ENCODE assay signal across 1 cellular context in the genomic region with DNA sequence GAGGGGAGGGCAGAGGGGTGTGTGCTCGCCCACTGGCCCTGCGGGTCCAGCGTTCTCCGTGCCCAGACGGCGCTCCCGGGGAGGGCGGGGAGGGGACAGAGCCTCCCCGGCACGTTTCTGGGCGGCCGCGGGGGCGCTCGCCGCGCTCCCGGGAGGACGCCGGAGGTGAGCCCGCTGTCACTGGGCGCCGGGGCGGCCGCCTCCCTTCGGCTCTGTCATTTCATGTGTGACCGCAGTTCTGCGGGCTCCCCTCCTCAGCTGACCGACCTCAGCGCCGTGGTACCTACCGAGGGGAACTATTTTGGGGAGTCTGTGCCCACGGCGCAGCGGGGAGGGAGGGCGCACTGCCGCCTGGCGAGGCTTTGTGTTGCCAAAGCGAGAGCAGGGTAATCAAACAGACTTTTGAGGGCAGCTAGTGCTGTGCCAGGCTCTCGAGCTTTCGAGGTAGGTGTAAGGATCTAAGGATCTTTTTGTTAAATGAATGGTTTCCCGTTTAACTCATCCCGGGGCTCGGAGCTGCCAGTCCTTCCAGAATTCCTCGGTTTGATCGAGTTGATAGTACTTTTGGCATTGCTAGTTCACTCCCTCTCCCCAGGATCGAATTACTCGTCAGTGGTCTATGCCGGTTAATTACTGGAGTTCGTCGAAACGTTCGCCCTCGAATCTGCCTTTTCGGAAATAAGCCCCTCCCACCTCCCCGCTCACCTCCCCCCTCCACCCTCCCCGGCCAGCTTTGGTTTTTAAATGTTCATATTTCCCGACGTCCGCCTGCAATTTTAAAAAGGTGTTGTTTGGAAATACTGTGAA.
A peak's percentile ranks its signal among the peaks of the same experiment; 100 is the strongest.
TF ChIP-seq lines count a peak whose summit lies in the region.

No MANE protein-coding gene starts in this region.

TF ChIP-seq in HepG2, 621 proteins besides CTCF, POLR2A, EP300 and RAD21 (continued from another document and continues in another):
- TF ChIP-seq, protein P1, sequence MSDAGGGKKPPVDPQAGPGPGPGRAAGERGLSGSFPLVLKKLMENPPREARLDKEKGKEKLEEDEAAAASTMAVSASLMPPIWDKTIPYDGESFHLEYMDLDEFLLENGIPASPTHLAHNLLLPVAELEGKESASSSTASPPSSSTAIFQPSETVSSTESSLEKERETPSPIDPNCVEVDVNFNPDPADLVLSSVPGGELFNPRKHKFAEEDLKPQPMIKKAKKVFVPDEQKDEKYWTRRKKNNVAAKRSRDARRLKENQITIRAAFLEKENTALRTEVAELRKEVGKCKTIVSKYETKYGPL (CRISPR knock-in tag; IDR thresholded peaks at IDR 0.05) = no peak
- TF ChIP-seq SMAD1 (CRISPR knock-in tag; IDR thresholded peaks at IDR 0.05; ENCODE audit: borderline replicate concordance, low read depth) = no peak
- no peak for TF ChIP-seq MTF1 (CRISPR knock-in tag; IDR thresholded peaks at IDR 0.05)
- TF ChIP-seq GABPA (IDR thresholded peaks at IDR 0.05; ENCODE audit: low read depth, low read length) = no peak
- no peak for TF ChIP-seq GABPA (CRISPR knock-in tag; IDR thresholded peaks at IDR 0.05; ENCODE audit: low read depth)
- TF ChIP-seq FLYWCH1 (CRISPR knock-in tag; IDR thresholded peaks at IDR 0.05) = no peak
- TF ChIP-seq NPAS2 (CRISPR knock-in tag; IDR thresholded peaks at IDR 0.05; ENCODE audit: borderline replicate concordance) = no peak
- no peak for TF ChIP-seq RARG (CRISPR knock-in tag; IDR thresholded peaks at IDR 0.05; ENCODE audit: low read depth)
- TF ChIP-seq, protein P2, sequence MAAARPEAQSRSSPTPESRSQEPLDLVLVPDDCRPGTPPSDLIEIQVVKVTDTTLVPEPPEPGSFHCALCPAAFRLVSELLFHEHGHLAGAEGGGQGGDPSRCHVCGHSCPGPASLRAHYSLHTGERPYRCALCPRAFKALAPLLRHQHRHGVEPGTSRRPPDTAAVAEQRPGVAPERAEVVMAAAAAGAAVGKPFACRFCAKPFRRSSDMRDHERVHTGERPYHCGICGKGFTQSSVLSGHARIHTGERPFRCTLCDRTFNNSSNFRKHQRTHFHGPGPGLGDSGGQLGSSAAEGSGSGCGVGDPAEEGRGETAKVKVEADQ (CRISPR knock-in tag; IDR thresholded peaks at IDR 0.05; ENCODE audit: borderline replicate concordance) = no peak
- no peak for TF ChIP-seq NFAT5 (CRISPR knock-in tag; IDR thresholded peaks at IDR 0.05)
- TF ChIP-seq CREM (IDR thresholded peaks at IDR 0.05) = no peak
- no peak for TF ChIP-seq CREM (CRISPR knock-in tag; IDR thresholded peaks at IDR 0.05)
- TF ChIP-seq, protein P3, sequence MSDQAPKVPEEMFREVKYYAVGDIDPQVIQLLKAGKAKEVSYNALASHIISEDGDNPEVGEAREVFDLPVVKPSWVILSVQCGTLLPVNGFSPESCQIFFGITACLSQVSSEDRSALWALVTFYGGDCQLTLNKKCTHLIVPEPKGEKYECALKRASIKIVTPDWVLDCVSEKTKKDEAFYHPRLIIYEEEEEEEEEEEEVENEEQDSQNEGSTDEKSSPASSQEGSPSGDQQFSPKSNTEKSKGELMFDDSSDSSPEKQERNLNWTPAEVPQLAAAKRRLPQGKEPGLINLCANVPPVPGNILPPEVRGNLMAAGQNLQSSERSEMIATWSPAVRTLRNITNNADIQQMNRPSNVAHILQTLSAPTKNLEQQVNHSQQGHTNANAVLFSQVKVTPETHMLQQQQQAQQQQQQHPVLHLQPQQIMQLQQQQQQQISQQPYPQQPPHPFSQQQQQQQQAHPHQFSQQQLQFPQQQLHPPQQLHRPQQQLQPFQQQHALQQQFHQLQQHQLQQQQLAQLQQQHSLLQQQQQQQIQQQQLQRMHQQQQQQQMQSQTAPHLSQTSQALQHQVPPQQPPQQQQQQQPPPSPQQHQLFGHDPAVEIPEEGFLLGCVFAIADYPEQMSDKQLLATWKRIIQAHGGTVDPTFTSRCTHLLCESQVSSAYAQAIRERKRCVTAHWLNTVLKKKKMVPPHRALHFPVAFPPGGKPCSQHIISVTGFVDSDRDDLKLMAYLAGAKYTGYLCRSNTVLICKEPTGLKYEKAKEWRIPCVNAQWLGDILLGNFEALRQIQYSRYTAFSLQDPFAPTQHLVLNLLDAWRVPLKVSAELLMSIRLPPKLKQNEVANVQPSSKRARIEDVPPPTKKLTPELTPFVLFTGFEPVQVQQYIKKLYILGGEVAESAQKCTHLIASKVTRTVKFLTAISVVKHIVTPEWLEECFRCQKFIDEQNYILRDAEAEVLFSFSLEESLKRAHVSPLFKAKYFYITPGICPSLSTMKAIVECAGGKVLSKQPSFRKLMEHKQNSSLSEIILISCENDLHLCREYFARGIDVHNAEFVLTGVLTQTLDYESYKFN (CRISPR knock-in tag; conservative IDR thresholded peaks at IDR 0.05) = no peak
- TF ChIP-seq, protein P4, sequence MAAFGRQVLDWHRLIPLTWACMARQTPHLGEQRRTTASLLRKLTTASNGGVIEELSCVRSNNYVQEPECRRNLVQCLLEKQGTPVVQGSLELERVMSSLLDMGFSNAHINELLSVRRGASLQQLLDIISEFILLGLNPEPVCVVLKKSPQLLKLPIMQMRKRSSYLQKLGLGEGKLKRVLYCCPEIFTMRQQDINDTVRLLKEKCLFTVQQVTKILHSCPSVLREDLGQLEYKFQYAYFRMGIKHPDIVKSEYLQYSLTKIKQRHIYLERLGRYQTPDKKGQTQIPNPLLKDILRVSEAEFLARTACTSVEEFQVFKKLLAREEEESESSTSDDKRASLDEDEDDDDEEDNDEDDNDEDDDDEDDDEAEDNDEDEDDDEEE (CRISPR knock-in tag; IDR thresholded peaks at IDR 0.05) = no peak
- TF ChIP-seq, protein P5, sequence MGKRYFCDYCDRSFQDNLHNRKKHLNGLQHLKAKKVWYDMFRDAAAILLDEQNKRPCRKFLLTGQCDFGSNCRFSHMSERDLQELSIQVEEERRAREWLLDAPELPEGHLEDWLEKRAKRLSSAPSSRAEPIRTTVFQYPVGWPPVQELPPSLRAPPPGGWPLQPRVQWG (CRISPR knock-in tag; IDR thresholded peaks at IDR 0.05; ENCODE audit: borderline replicate concordance, low read depth) = no peak
- TF ChIP-seq PAX8 (CRISPR knock-in tag; IDR thresholded peaks at IDR 0.05; ENCODE audit: borderline replicate concordance) = no peak
- TF ChIP-seq PAWR (CRISPR knock-in tag; IDR thresholded peaks at IDR 0.05; ENCODE audit: borderline replicate concordance) = no peak
- TF ChIP-seq ZNF562 (CRISPR knock-in tag; IDR thresholded peaks at IDR 0.05; ENCODE audit: borderline replicate concordance) = no peak
- TF ChIP-seq TRIM22 (IDR thresholded peaks at IDR 0.05) = no peak
- TF ChIP-seq ZNF160 (CRISPR knock-in tag; IDR thresholded peaks at IDR 0.05) = 0 out of 2 replicates have a peak, but pooled peaks have one; percentile 64
- TF ChIP-seq PCBP1 (IDR thresholded peaks at IDR 0.05; ENCODE audit: borderline replicate concordance, low read depth, low read length) = no peak
- no peak for TF ChIP-seq XBP1 (CRISPR knock-in tag; IDR thresholded peaks at IDR 0.05)
- peak; percentile 78; the same call in 1 of the 2 replicates for TF ChIP-seq YEATS4 (CRISPR knock-in tag; IDR thresholded peaks at IDR 0.05; ENCODE audit: borderline replicate concordance)
- TF ChIP-seq, protein P6, sequence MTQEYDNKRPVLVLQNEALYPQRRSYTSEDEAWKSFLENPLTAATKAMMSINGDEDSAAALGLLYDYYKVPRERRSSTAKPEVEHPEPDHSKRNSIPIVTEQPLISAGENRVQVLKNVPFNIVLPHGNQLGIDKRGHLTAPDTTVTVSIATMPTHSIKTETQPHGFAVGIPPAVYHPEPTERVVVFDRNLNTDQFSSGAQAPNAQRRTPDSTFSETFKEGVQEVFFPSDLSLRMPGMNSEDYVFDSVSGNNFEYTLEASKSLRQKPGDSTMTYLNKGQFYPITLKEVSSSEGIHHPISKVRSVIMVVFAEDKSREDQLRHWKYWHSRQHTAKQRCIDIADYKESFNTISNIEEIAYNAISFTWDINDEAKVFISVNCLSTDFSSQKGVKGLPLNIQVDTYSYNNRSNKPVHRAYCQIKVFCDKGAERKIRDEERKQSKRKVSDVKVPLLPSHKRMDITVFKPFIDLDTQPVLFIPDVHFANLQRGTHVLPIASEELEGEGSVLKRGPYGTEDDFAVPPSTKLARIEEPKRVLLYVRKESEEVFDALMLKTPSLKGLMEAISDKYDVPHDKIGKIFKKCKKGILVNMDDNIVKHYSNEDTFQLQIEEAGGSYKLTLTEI (CRISPR knock-in tag; conservative IDR thresholded peaks at IDR 0.05) = no peak
- 0 out of 2 replicates have a peak, but pooled peaks have one; percentile 14 for TF ChIP-seq SIX4 (CRISPR knock-in tag; IDR thresholded peaks at IDR 0.05)
- TF ChIP-seq ATF7 (IDR thresholded peaks at IDR 0.05) = no peak
- TF ChIP-seq ATF7 (CRISPR knock-in tag; IDR thresholded peaks at IDR 0.05) = no peak
- no peak for TF ChIP-seq ZNF282 (IDR thresholded peaks at IDR 0.05; ENCODE audit: partially characterized antibody)
- no peak for TF ChIP-seq ZFY (CRISPR knock-in tag; IDR thresholded peaks at IDR 0.05)
- no peak for TF ChIP-seq ZNF614 (CRISPR knock-in tag; IDR thresholded peaks at IDR 0.05; ENCODE audit: borderline replicate concordance)
- TF ChIP-seq NRL (CRISPR knock-in tag; IDR thresholded peaks at IDR 0.05; ENCODE audit: borderline replicate concordance) = 0 out of 2 replicates have a peak, but pooled peaks have one; percentile 51
- TF ChIP-seq ZNF724P (CRISPR knock-in tag; IDR thresholded peaks at IDR 0.05; ENCODE audit: borderline replicate concordance) = 0 out of 2 replicates have a peak, but pooled peaks have one; percentile 42
- TF ChIP-seq ZNF670 (CRISPR knock-in tag; IDR thresholded peaks at IDR 0.05; ENCODE audit: borderline replicate concordance) = no peak
- TF ChIP-seq SAP130 (CRISPR knock-in tag; IDR thresholded peaks at IDR 0.05; ENCODE audit: low read depth) = peak; percentile 84
- no peak for TF ChIP-seq JUNB (CRISPR knock-in tag; IDR thresholded peaks at IDR 0.05; ENCODE audit: borderline replicate concordance)
- TF ChIP-seq FOXK1 (CRISPR knock-in tag; IDR thresholded peaks at IDR 0.05; ENCODE audit: borderline replicate concordance, low read depth) = no peak
- no peak for TF ChIP-seq ZNF891 (CRISPR knock-in tag; IDR thresholded peaks at IDR 0.05)
- TF ChIP-seq SALL1 (CRISPR knock-in tag; IDR thresholded peaks at IDR 0.05) = peak; percentile 68; the same call in 1 of the 2 replicates
- peak; percentile 35 for TF ChIP-seq XRCC5 (optimal IDR thresholded peaks at IDR 0.05; ENCODE audit: low read length)
- TF ChIP-seq CHD2 (IDR thresholded peaks at IDR 0.05; ENCODE audit: low read depth, low read length) = no peak
- TF ChIP-seq ARHGAP35 (CRISPR knock-in tag; IDR thresholded peaks at IDR 0.05; ENCODE audit: borderline replicate concordance) = no peak
- no peak for TF ChIP-seq ZNF468 (CRISPR knock-in tag; IDR thresholded peaks at IDR 0.05)
- no peak for TF ChIP-seq ZNF850 (CRISPR knock-in tag; conservative IDR thresholded peaks at IDR 0.05)
- TF ChIP-seq, protein P7, sequence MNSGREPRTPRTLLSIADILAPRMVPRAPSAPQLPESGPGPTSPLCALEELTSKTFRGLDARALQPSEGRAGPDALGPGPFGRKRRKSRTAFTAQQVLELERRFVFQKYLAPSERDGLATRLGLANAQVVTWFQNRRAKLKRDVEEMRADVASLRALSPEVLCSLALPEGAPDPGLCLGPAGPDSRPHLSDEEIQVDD (CRISPR knock-in tag; IDR thresholded peaks at IDR 0.05; ENCODE audit: borderline replicate concordance) = no peak
- peak; percentile 46; the same call in 1 of the 2 replicates for TF ChIP-seq ETV6 (CRISPR knock-in tag; conservative IDR thresholded peaks at IDR 0.05)
